8 cellular contexts compared by ENCODE assay signal in genomic region chr12:99983721-99984258, GRCh38. TPM values are rescaled to one million over a fixed set of nuclear protein-coding genes. Genes with fewer than 3 reads are reported as not detected.
A peak's percentile ranks its signal among the peaks of the same experiment; 100 is the strongest.
DNase-seq lines count a peak whose midpoint lies in the region; ATAC-seq and TF ChIP-seq lines count a peak whose summit lies in the region.

No MANE protein-coding gene starts in this region.

- no peak for ATAC-seq in central memory CD8-positive, alpha-beta T cell (replicated peaks; ENCODE audit: extremely low read depth, poor library complexity, severe bottlenecking)
- ATAC-seq in aorta (ENCODE audit: low FRiP score) (peak; percentile 39), GM21786 (IDR thresholded peaks at IDR 0.05; ENCODE audit: unreplicated experiment) (no peak)

- intact Hi-C loops in aorta (cut with DNase I): loop anchor here (5.0 to 10.0 kb wide), 3 partner anchors 71 to 171 kb away; no protein-coding TSS in a partner anchor

- H3K9me3 Mint-ChIP-seq in central memory CD8-positive, alpha-beta T cell: no peaks in the 10 kb centered on the region
- H3K9me3 Mint-ChIP-seq in mesothelial cell of epicardium: no peaks in the 10 kb centered on the region

- WGBS in aorta, 2 donors: 1 to 3% methylated on average over 16 of the region's 16 CpGs

- peaks cover 70% of the 10 kb centered on the region for H3K27me3 Mint-ChIP-seq in central memory CD8-positive, alpha-beta T cell
- peaks cover 51% of the 10 kb centered on the region for H3K27me3 Mint-ChIP-seq in mesothelial cell of epicardium (ENCODE audit: low read depth)

- H3K4me3 ChIP-seq in BLaER1: peak overlapping the region; percentile 85
- peak overlapping the region; percentile 53 to 92 for H3K4me3 ChIP-seq in aorta (ENCODE audit: low read length in 2 of 2)

- DNase-seq in NCI-H146 treated with DMSO at 0.1 percent for 48 hours (lab: John Stamatoyannopoulos, UW; ENCODE audit: unreplicated experiment) (peak; percentile 4), mesothelial cell of epicardium (ENCODE audit: low spot score in 2 of 2, unreplicated experiment in 2 of 2) (peak in 1 of 2 experiments; percentile 39), aorta (no peak), SIG-M5 (lab: John Stamatoyannopoulos, UW) (no peak), EL (no peak)
- no peak for DNase-seq in central memory CD8-positive, alpha-beta T cell (ENCODE audit: low spot score in 2 of 2)

- H3K9ac ChIP-seq in BLaER1: peak overlapping the region; percentile 89

- H3K36me3 Mint-ChIP-seq in central memory CD8-positive, alpha-beta T cell (ENCODE audit: insufficient read depth): no peaks in the 10 kb centered on the region
- H3K36me3 Mint-ChIP-seq in mesothelial cell of epicardium: no peaks in the 10 kb centered on the region

- H3K4me2 ChIP-seq in BLaER1: peak overlapping the region; percentile 91

- H3K4me1 Mint-ChIP-seq in central memory CD8-positive, alpha-beta T cell: no peaks in the 10 kb centered on the region
- peaks cover 23% of the 10 kb centered on the region for H3K4me1 Mint-ChIP-seq in mesothelial cell of epicardium

- H3K4me1 ChIP-seq in BLaER1: peaks cover 36% of the 10 kb centered on the region
- peaks cover 0 to 5% of the 10 kb centered on the region in 2 donors for H3K4me1 ChIP-seq in aorta (ENCODE audit: control insufficient read depth in 1 of 2, insufficient read depth in 2 of 2, low read length in 2 of 2)

- peak overlapping the region; percentile 92 for H3K27ac ChIP-seq in BLaER1
- H3K27ac ChIP-seq in aorta (ENCODE audit: low read depth in 1 of 2, low read length in 2 of 2): no peak overlapping the region

- H3K4me3 Mint-ChIP-seq in central memory CD8-positive, alpha-beta T cell: peak overlapping the region; percentile 34
- H3K4me3 Mint-ChIP-seq in mesothelial cell of epicardium: peak overlapping the region; percentile 82

- H3K36me3 ChIP-seq in BLaER1 (no peaks in the 10 kb centered on the region), aorta (ENCODE audit: control insufficient read depth in 1 of 2, insufficient read depth in 2 of 2, low read length in 1 of 2) (no peaks in the 10 kb centered on the region)

- TF ChIP-seq CTCF in mesothelial cell of epicardium (IDR thresholded peaks at IDR 0.05; ENCODE audit: unreplicated experiment): no peak

- H3K27me3 ChIP-seq in BLaER1 (no peaks in the 10 kb centered on the region), aorta (ENCODE audit: control insufficient read depth in 1 of 2, insufficient read depth in 2 of 2, low read length in 1 of 2) (no peaks in the 10 kb centered on the region)

- H3K27ac Mint-ChIP-seq in central memory CD8-positive, alpha-beta T cell (ENCODE audit: low read depth): no peak overlapping the region
- peak overlapping the region; percentile 11 for H3K27ac Mint-ChIP-seq in mesothelial cell of epicardium

- H3K9me3 ChIP-seq in BLaER1: 0 out of 2 replicates have a peak, but pooled peaks cover 5% of the 10 kb centered on the region
- no peaks in the 10 kb centered on the region for H3K9me3 ChIP-seq in aorta (ENCODE audit: control insufficient read depth, low read length)

- no peaks in the 10 kb centered on the region for H4K20me1 ChIP-seq in BLaER1

RNA-seq across cellular contexts. Expression of gene ANKS1B, which starts 0.9 kb away (rescaled TPM):
- total RNA-seq in mesothelial cell of epicardium (6.9 to 8.8 TPM (median 7.5 TPM) in 3 replicates), aorta (10 to 100 TPM; 30.0 to 37.0 TPM)
- polyA plus RNA-seq in aorta: 1 to 10 TPM; 3.0 to 5.7 TPM
